Comparison of ENCODE assay signal across 11 cellular contexts in genomic region chr7:69893915-69894314, GRCh38.
DNase-seq lines count a peak whose midpoint lies in the region; ATAC-seq and TF ChIP-seq lines count a peak whose summit lies in the region.
"Had no signal": no experiment of that assay in that cellular context is flagged by ENCODE, and none has a peak within 500 bp of the region (broad histone marks: within the 10 kb centered on the region; RNA-seq: fewer than 3 reads in every experiment).

No MANE protein-coding gene starts in this region.

- H3K9ac ChIP-seq in MM.1S (ENCODE audit: low read length) (no peak overlapping the region), mesendoderm (ENCODE audit: low read length) (no peak overlapping the region)

- H3K4me3 ChIP-seq in DOHH2 (ENCODE audit: low read length) (no peak overlapping the region), MM.1S (ENCODE audit: low read length) (no peak overlapping the region), mesendoderm (ENCODE audit: low read length) (no peak overlapping the region), aorta (ENCODE audit: low read length in 2 of 2) (no peak overlapping the region)

- no peaks in the 10 kb centered on the region; the same call in 1 of the 2 replicates for H3K36me3 ChIP-seq in DOHH2 (ENCODE audit: control insufficient read depth, low read length)
- H3K36me3 ChIP-seq in MM.1S (replicated peaks; ENCODE audit: insufficient read depth, low read length), result no peaks in the 10 kb centered on the region
- H3K36me3 ChIP-seq in mesendoderm (ENCODE audit: control insufficient read depth, insufficient read depth, low read length), result no peaks in the 10 kb centered on the region
- H3K36me3 ChIP-seq in aorta (ENCODE audit: control insufficient read depth in 1 of 2, insufficient read depth in 2 of 2, low read length in 1 of 2), result no peaks in the 10 kb centered on the region

- H2BK15ac ChIP-seq in mesendoderm (replicated peaks; ENCODE audit: low read depth), result no peak overlapping the region

- CTCF ChIA-PET in activated B cell treated with CpG ODN at 0.5 μM for 24 hours (lab: Charles Lee), result interaction anchor here (1.1 kb wide), 1 partner anchor 155 kb away, joined by 4 read pairs; no protein-coding TSS in a partner anchor

- no peaks in the 10 kb centered on the region for H3K27me3 ChIP-seq in DOHH2 (ENCODE audit: control insufficient read depth, low read length)
- no peaks in the 10 kb centered on the region for H3K27me3 ChIP-seq in MM.1S (replicated peaks; ENCODE audit: insufficient read depth, low read length)
- no peaks in the 10 kb centered on the region for H3K27me3 ChIP-seq in mesendoderm (ENCODE audit: insufficient read depth, low read length, poor library complexity)
- H3K27me3 ChIP-seq in aorta (ENCODE audit: control insufficient read depth in 1 of 2, insufficient read depth in 2 of 2, low read length in 1 of 2), result no peaks in the 10 kb centered on the region

- H3K9me2 ChIP-seq in DOHH2 (replicated peaks; ENCODE audit: control insufficient read depth, low read length), result no peaks in the 10 kb centered on the region
- H3K9me2 ChIP-seq in MM.1S (replicated peaks; ENCODE audit: insufficient read depth, low read length), result no peaks in the 10 kb centered on the region

- no peak overlapping the region for H3K18ac ChIP-seq in mesendoderm (ENCODE audit: low read length)

- no peak overlapping the region for H3K23ac ChIP-seq in mesendoderm (ENCODE audit: low read length)

- ATAC-seq in activated B cell treated with CpG ODN at 0.5 μM for 24 hours (ENCODE audit: low read depth), result peak; percentile 34
- no peak for ATAC-seq in aorta (ENCODE audit: low FRiP score)
- ATAC-seq: naive thymus-derived CD4-positive, alpha-beta T cell had no signal

- DNase-seq in MM.1S (no peak), activated B cell treated with CpG ODN at 0.5 μM for 24 hours (no peak), mesendoderm (peak; percentile 27), hepatic stellate cell (ENCODE audit: low spot score) (no peak), substantia nigra (lab: John Stamatoyannopoulos, UW) (no peak), aorta (no peak)
- DNase-seq in NK-92 treated with Interleukin-12 subunit alpha and Interleukin-12 subunit beta, amount 100 ng/mL, for 24 hours (lab: John Stamatoyannopoulos, UW), result no peak
- DNase-seq: activated CD4-positive, alpha-beta T cell treated with anti-CD3 and anti-CD28 coated beads, Interleukin-2, amount 10 ng/mL, durations not matched to agents 7 days and 5 days; naive thymus-derived CD4-positive, alpha-beta T cell had no signal

- WGBS in mesendoderm (ENCODE audit: extremely low coverage, insufficient coverage, low lambda C conversion rate), result no CpG with 5 or more reads among the region's 3 CpGs
- WGBS in aorta, 2 donors, result 59 to 62% methylated on average over 3 of the region's 3 CpGs

- H3K4me2 ChIP-seq in DOHH2 (ENCODE audit: low read length) (no peak overlapping the region), MM.1S (ENCODE audit: low read depth, low read length) (no peak overlapping the region), mesendoderm (ENCODE audit: low read length) (no peak overlapping the region)

- TF ChIP-seq CTCF in DOHH2 (IDR thresholded peaks at IDR 0.05; ENCODE audit: low read depth, low read length, poor library complexity, severe bottlenecking) (peak; percentile 70), MM.1S (IDR thresholded peaks at IDR 0.05; ENCODE audit: low read length) (peak; percentile 14; the same call in 1 of the 2 replicates), activated B cell treated with CpG ODN at 0.5 μM for 24 hours (IDR thresholded peaks at IDR 0.05) (no peak)

- intact Hi-C loops in activated B cell treated with CpG ODN at 0.5 μM for 24 hours (cut with micrococcal nuclease), result loop anchor here (1.0 to 10.0 kb wide), 3 partner anchors 217 to 491 kb away; no protein-coding TSS in a partner anchor
- intact Hi-C loops in aorta (cut with DNase I), result no loop called here

- no peak overlapping the region for H3K4me3 Mint-ChIP-seq in activated B cell treated with CpG ODN at 0.5 μM for 24 hours
- H3K4me3 Mint-ChIP-seq: activated CD4-positive, alpha-beta T cell treated with anti-CD3 and anti-CD28 coated beads, Interleukin-2, amount 10 ng/mL, durations not matched to agents 7 days and 5 days; IgD-negative memory B cell; naive thymus-derived CD4-positive, alpha-beta T cell had no signal

- H3K4ac ChIP-seq in mesendoderm (ENCODE audit: low read depth, low read length), result no peak overlapping the region

- H3K9me3 ChIP-seq in DOHH2 (ENCODE audit: control insufficient read depth, insufficient read depth, low read length), result no peaks in the 10 kb centered on the region
- no peaks in the 10 kb centered on the region for H3K9me3 ChIP-seq in MM.1S (replicated peaks; ENCODE audit: insufficient read depth, low read length)
- no peaks in the 10 kb centered on the region for H3K9me3 ChIP-seq in aorta (ENCODE audit: control insufficient read depth, low read length)

- H2AK5ac ChIP-seq in mesendoderm (ENCODE audit: low read length), result no peak overlapping the region

- POLR2A ChIA-PET in activated B cell treated with CpG ODN at 0.5 μM for 24 hours (lab: Charles Lee), result no interaction called here

- H2BK120ac ChIP-seq in mesendoderm (ENCODE audit: low read depth, low read length), result no peak overlapping the region

- H2BK5ac ChIP-seq in mesendoderm (ENCODE audit: low read length), result no peak overlapping the region

- H3K27me3 Mint-ChIP-seq in activated B cell treated with CpG ODN at 0.5 μM for 24 hours, result no peaks in the 10 kb centered on the region
- H3K27me3 Mint-ChIP-seq: activated CD4-positive, alpha-beta T cell treated with anti-CD3 and anti-CD28 coated beads, Interleukin-2, amount 10 ng/mL, durations not matched to agents 7 days and 5 days; IgD-negative memory B cell had no signal

- peaks cover 32% of the 10 kb centered on the region for H3K4me1 Mint-ChIP-seq in activated B cell treated with CpG ODN at 0.5 μM for 24 hours
- H3K4me1 Mint-ChIP-seq: activated CD4-positive, alpha-beta T cell treated with anti-CD3 and anti-CD28 coated beads, Interleukin-2, amount 10 ng/mL, durations not matched to agents 7 days and 5 days had no signal

- no peak overlapping the region for H3K56ac ChIP-seq in mesendoderm (ENCODE audit: low read length)

- H3K27ac ChIP-seq in DOHH2 (ENCODE audit: low read depth, low read length) (no peak overlapping the region), MM.1S (ENCODE audit: low read length) (no peak overlapping the region), mesendoderm (ENCODE audit: low read depth, low read length) (no peak overlapping the region), substantia nigra (ENCODE audit: low read depth, low read length, poor library complexity, severe bottlenecking) (no peak overlapping the region), aorta (ENCODE audit: low read depth in 1 of 2, low read length in 2 of 2) (no peak overlapping the region)

- H4K20me1 ChIP-seq in DOHH2 (ENCODE audit: control insufficient read depth, insufficient read depth, low read depth, low read length), result 0 out of 2 replicates have a peak, but pooled peaks cover 4% of the 10 kb centered on the region
- no peaks in the 10 kb centered on the region for H4K20me1 ChIP-seq in MM.1S (ENCODE audit: insufficient read depth, low read length)

- no peak overlapping the region for H4K8ac ChIP-seq in mesendoderm (ENCODE audit: low read depth, low read length)

- no peak overlapping the region for H3K27ac Mint-ChIP-seq in activated B cell treated with CpG ODN at 0.5 μM for 24 hours
- H3K27ac Mint-ChIP-seq: activated CD4-positive, alpha-beta T cell treated with anti-CD3 and anti-CD28 coated beads, Interleukin-2, amount 10 ng/mL, durations not matched to agents 7 days and 5 days; IgD-negative memory B cell; naive thymus-derived CD4-positive, alpha-beta T cell had no signal

- H3F3A ChIP-seq in DOHH2 (ENCODE audit: control insufficient read depth, insufficient read depth) (0 out of 2 replicates have a peak, but pooled peaks cover 4% of the 10 kb centered on the region), MM.1S (ENCODE audit: insufficient read depth, low read length) (no peaks in the 10 kb centered on the region)

- no peaks in the 10 kb centered on the region for H3K36me3 Mint-ChIP-seq in activated B cell treated with CpG ODN at 0.5 μM for 24 hours (ENCODE audit: low read depth)
- H3K36me3 Mint-ChIP-seq: IgD-negative memory B cell had no signal

- H3K79me2 ChIP-seq in DOHH2 (ENCODE audit: control insufficient read depth, low read length), result peaks cover 86% of the 10 kb centered on the region
- no peaks in the 10 kb centered on the region for H3K79me2 ChIP-seq in MM.1S (ENCODE audit: low read length)
- no peaks in the 10 kb centered on the region for H3K79me2 ChIP-seq in mesendoderm (ENCODE audit: control insufficient read depth, insufficient read depth, low read length)

- H3K79me1 ChIP-seq in mesendoderm (ENCODE audit: low read length), result no peaks in the 10 kb centered on the region

- H2AFZ ChIP-seq in MM.1S (ENCODE audit: low read length), result no peak overlapping the region

- H4K5ac ChIP-seq in mesendoderm (ENCODE audit: low read length), result no peak overlapping the region

- no peaks in the 10 kb centered on the region for H3K9me3 Mint-ChIP-seq in activated B cell treated with CpG ODN at 0.5 μM for 24 hours
- H3K9me3 Mint-ChIP-seq: activated CD4-positive, alpha-beta T cell treated with anti-CD3 and anti-CD28 coated beads, Interleukin-2, amount 10 ng/mL, durations not matched to agents 7 days and 5 days had no signal

- H3K4me1 ChIP-seq in DOHH2 (ENCODE audit: control insufficient read depth, low read length) (peaks cover 75% of the 10 kb centered on the region), MM.1S (ENCODE audit: low read length) (no peaks in the 10 kb centered on the region), mesendoderm (ENCODE audit: control insufficient read depth, low read depth, low read length) (no peaks in the 10 kb centered on the region), aorta (ENCODE audit: control insufficient read depth in 1 of 2, insufficient read depth in 2 of 2, low read length in 2 of 2) (no peaks in the 10 kb centered on the region)
